In genomic region chrX:67599532-67599931, GRCh38 we compare ENCODE assay signal across 2 cellular contexts.
TF ChIP-seq lines count a peak whose summit lies in the region.

No MANE protein-coding gene starts in this region.

TF ChIP-seq in IMR-90, 13 proteins besides CTCF, POLR2A, EP300 and RAD21:
- TF ChIP-seq CEBPB (IDR thresholded peaks at IDR 0.05; ENCODE audit: low read depth, low read length) (peak; percentile 81), USF2 (IDR thresholded peaks at IDR 0.05; ENCODE audit: low read depth, low read length) (no peak)

TF ChIP-seq in endothelial cell of umbilical vein, 7 proteins besides CTCF, POLR2A, EP300 and RAD21:
- TF ChIP-seq JUN (IDR thresholded peaks at IDR 0.05; ENCODE audit: borderline replicate concordance, insufficient read depth, insufficient read length, low read depth) (no peak), GATA2 (IDR thresholded peaks at IDR 0.05; ENCODE audit: insufficient read depth, insufficient read length, low read depth, low read length) (no peak), MYC (IDR thresholded peaks at IDR 0.05; ENCODE audit: low read depth, low read length) (no peak), EZH2 (IDR thresholded peaks at IDR 0.05; ENCODE audit: borderline replicate concordance, low read depth, low read length, severe bottlenecking) (no peak), FOS (IDR thresholded peaks at IDR 0.05; ENCODE audit: borderline replicate concordance, insufficient read depth, low read length) (no peak)
